6 cellular contexts compared by ENCODE assay signal in genomic region chr2:90093571-90094270, GRCh38.
DNase-seq lines count a peak whose midpoint lies in the region; ATAC-seq lines count a peak whose summit lies in the region.
"Not testable (repeated sequence)": the region's sequence is repeated elsewhere in the genome, so short reads cannot be mapped to it uniquely, and the experiment has no call there.

No MANE protein-coding gene starts in this region.

- not testable (repeated sequence) for DNase-seq in stimulated activated effector memory CD8-positive, alpha-beta T cell treated with anti-CD3 and anti-CD28 coated beads, Interleukin-12 subunit alpha, Interleukin-12 subunit beta, amount 100 ng/mL, for 72 hours (ENCODE audit: low spot score in 2 of 2)

- not testable (repeated sequence) for H3K4me1 Mint-ChIP-seq in stimulated activated effector memory CD8-positive, alpha-beta T cell treated with anti-CD3 and anti-CD28 coated beads, Interleukin-12 subunit alpha, Interleukin-12 subunit beta, amount 100 ng/mL, for 72 hours

- not testable (repeated sequence) for H3K4me3 Mint-ChIP-seq in stimulated activated effector memory CD8-positive, alpha-beta T cell treated with anti-CD3 and anti-CD28 coated beads, Interleukin-12 subunit alpha, Interleukin-12 subunit beta, amount 100 ng/mL, for 72 hours

- H3K9me3 Mint-ChIP-seq in stimulated activated effector memory CD8-positive, alpha-beta T cell treated with anti-CD3 and anti-CD28 coated beads, Interleukin-12 subunit alpha, Interleukin-12 subunit beta, amount 100 ng/mL, for 72 hours: not testable (repeated sequence)

- not testable (repeated sequence) for H3K36me3 Mint-ChIP-seq in stimulated activated effector memory CD8-positive, alpha-beta T cell treated with anti-CD3 and anti-CD28 coated beads, Interleukin-12 subunit alpha, Interleukin-12 subunit beta, amount 100 ng/mL, for 72 hours

- ATAC-seq in GM18502 (IDR thresholded peaks at IDR 0.05; ENCODE audit: poor library complexity, unreplicated experiment) (peak; percentile 60), GM19351 (IDR thresholded peaks at IDR 0.05; ENCODE audit: unreplicated experiment) (peak; percentile 85), HG02610 (IDR thresholded peaks at IDR 0.05; ENCODE audit: unreplicated experiment) (peak; percentile 68), HG02852 (IDR thresholded peaks at IDR 0.05; ENCODE audit: unreplicated experiment) (peak; percentile 77), HG03565 (IDR thresholded peaks at IDR 0.05; ENCODE audit: unreplicated experiment) (peak; percentile 91)
- peak; percentile 28 for ATAC-seq in stimulated activated effector memory CD8-positive, alpha-beta T cell treated with anti-CD3 and anti-CD28 coated beads, Interleukin-12 subunit alpha, Interleukin-12 subunit beta, amount 100 ng/mL, for 72 hours

- not testable (repeated sequence) for H3K27ac Mint-ChIP-seq in stimulated activated effector memory CD8-positive, alpha-beta T cell treated with anti-CD3 and anti-CD28 coated beads, Interleukin-12 subunit alpha, Interleukin-12 subunit beta, amount 100 ng/mL, for 72 hours

Comparison
In these comparisons a context has a peak if more than half of its experiments do, and no peak if none do; other contexts are left out.
1. ATAC-seq: peak in every context shown above with its lines; median percentile 91 in HG03565; 85 in GM19351; 77 in HG02852; 68 in HG02610; 60 in GM18502; 28 in stimulated activated effector memory CD8-positive, alpha-beta T cell treated with anti-CD3 and anti-CD28 coated beads, Interleukin-12 subunit alpha, Interleukin-12 subunit beta, amount 100 ng/mL, for 72 hours.